14 cellular contexts compared by ENCODE assay signal in genomic region chr20:58014628-58015315, GRCh38.
A peak's percentile ranks its signal among the peaks of the same experiment; 100 is the strongest.
DNase-seq lines count a peak whose midpoint lies in the region; ATAC-seq, FAIRE-seq and TF ChIP-seq lines count a peak whose summit lies in the region.
"Had no signal": no experiment of that assay in that cellular context is flagged by ENCODE, and none has a peak within 500 bp of the region (broad histone marks: within the 10 kb centered on the region; RNA-seq: fewer than 3 reads in every experiment).

No MANE protein-coding gene starts in this region.

- no peak for TF ChIP-seq CTCF in CD4-positive, alpha-beta T cell (IDR thresholded peaks at IDR 0.05)

- H3K27ac Mint-ChIP-seq in CD4-positive, alpha-beta T cell, result peak overlapping the region; percentile 40
- no peak overlapping the region for H3K27ac Mint-ChIP-seq in T-helper 17 cell

- H3K36me3 ChIP-seq in HAP-1 (replicated peaks), result no peaks in the 10 kb centered on the region
- H3K36me3 ChIP-seq: left lung, SJCRH30, thoracic aorta had no signal

- H3K27ac ChIP-seq in CD4-positive, alpha-beta T cell (ENCODE audit: low read depth, low read length), result no peak overlapping the region
- H3K27ac ChIP-seq: dorsolateral prefrontal cortex, left lung, SJCRH30, thoracic aorta had no signal

- CTCF ChIA-PET in CD4-positive, alpha-beta T cell (lab: Charles Lee), result no interaction called here

- H3K36me3 Mint-ChIP-seq in CD4-positive, alpha-beta T cell (ENCODE audit: low read depth), result no peaks in the 10 kb centered on the region
- no peaks in the 10 kb centered on the region for H3K36me3 Mint-ChIP-seq in T-helper 17 cell (ENCODE audit: low read depth)

- no peak for DNase-seq in CD4-positive, alpha-beta T cell
- DNase-seq in H54 (ENCODE audit: insufficient read length, low spot score) (peak; percentile 43), T-helper 17 cell (no peak), islet precursor cell (peak; percentile 46), NCI-H524 (lab: John Stamatoyannopoulos, UW) (no peak), HAP-1 (ENCODE audit: low spot score in 2 of 2) (no peak), inferior parietal cortex (ENCODE audit: extremely low spot score) (no peak)
- DNase-seq: dorsolateral prefrontal cortex, GOT3, left lung, SJCRH30 had no signal

- no peaks in the 10 kb centered on the region for H3K9me3 Mint-ChIP-seq in CD4-positive, alpha-beta T cell

- FAIRE-seq in H54 (lab: Jason Lieb, UNC), result no peak

- no peak overlapping the region for H3K4me3 ChIP-seq in HAP-1
- H3K4me3 ChIP-seq: dorsolateral prefrontal cortex, left lung, SJCRH30, thoracic aorta had no signal

- intact Hi-C loops in CD4-positive, alpha-beta T cell (cut with DNase I, micrococcal nuclease), result no loop called here

- no peaks in the 10 kb centered on the region for H3K4me1 ChIP-seq in HAP-1
- H3K4me1 ChIP-seq: left lung had no signal

- no peak overlapping the region for H3K4me3 Mint-ChIP-seq in CD4-positive, alpha-beta T cell
- H3K4me3 Mint-ChIP-seq in T-helper 17 cell, result peak overlapping the region; percentile 63
- H3K4me3 Mint-ChIP-seq: neural crest cell had no signal

- H3K27me3 Mint-ChIP-seq in CD4-positive, alpha-beta T cell, result peaks cover 20% of the 10 kb centered on the region
- peaks cover 40% of the 10 kb centered on the region for H3K27me3 Mint-ChIP-seq in T-helper 17 cell

- TF ChIP-seq POLR2A in H54 (IDR thresholded peaks at IDR 0.05; ENCODE audit: low read depth, low read length), result no peak

- in situ Hi-C loops in HAP-1 (cut with MboI; ENCODE audit: low sequenced_read_pairs), result no loop called here

- H3K4me1 Mint-ChIP-seq in CD4-positive, alpha-beta T cell (ENCODE audit: low read depth), result peaks cover 16% of the 10 kb centered on the region
- peaks cover 10% of the 10 kb centered on the region for H3K4me1 Mint-ChIP-seq in T-helper 17 cell

- H3K27me3 ChIP-seq in CD4-positive, alpha-beta T cell (ENCODE audit: control insufficient read depth, insufficient read depth, low read length), result peaks cover 10% of the 10 kb centered on the region
- no peaks in the 10 kb centered on the region for H3K27me3 ChIP-seq in HAP-1 (ENCODE audit: low read depth)
- H3K27me3 ChIP-seq: SJCRH30 had no signal

- peak; percentile 90 for ATAC-seq in CD4-positive, alpha-beta T cell (ENCODE audit: poor library complexity)
- ATAC-seq in T-helper 17 cell, result peak; percentile 80
- ATAC-seq in GM21360 (IDR thresholded peaks at IDR 0.05; ENCODE audit: unreplicated experiment), result no peak
- ATAC-seq: left lung had no signal

- no peaks in the 10 kb centered on the region for H3K9me3 ChIP-seq in CD4-positive, alpha-beta T cell (ENCODE audit: control insufficient read depth, low read length)
- H3K9me3 ChIP-seq in T-helper 17 cell (ENCODE audit: control insufficient read depth, low read length, poor library complexity, severe bottlenecking), result no peaks in the 10 kb centered on the region
- H3K9me3 ChIP-seq in HAP-1, result no peaks in the 10 kb centered on the region
- H3K9me3 ChIP-seq: left lung, thoracic aorta had no signal

- POLR2A ChIA-PET in CD4-positive, alpha-beta T cell (lab: Charles Lee), result no interaction called here

Comparison
In these comparisons a context has a peak if more than half of its experiments do, and no peak if none do; other contexts are left out.
1. DNase-seq: peak in H54 (single experiment) and islet precursor cell (single experiment); none in CD4-positive, alpha-beta T cell (0 of 10), T-helper 17 cell (0 of 3), NCI-H524 (0 of 2), HAP-1 (0 of 2) and inferior parietal cortex (single experiment).